31 cellular contexts compared by ENCODE assay signal in the genomic region with DNA sequence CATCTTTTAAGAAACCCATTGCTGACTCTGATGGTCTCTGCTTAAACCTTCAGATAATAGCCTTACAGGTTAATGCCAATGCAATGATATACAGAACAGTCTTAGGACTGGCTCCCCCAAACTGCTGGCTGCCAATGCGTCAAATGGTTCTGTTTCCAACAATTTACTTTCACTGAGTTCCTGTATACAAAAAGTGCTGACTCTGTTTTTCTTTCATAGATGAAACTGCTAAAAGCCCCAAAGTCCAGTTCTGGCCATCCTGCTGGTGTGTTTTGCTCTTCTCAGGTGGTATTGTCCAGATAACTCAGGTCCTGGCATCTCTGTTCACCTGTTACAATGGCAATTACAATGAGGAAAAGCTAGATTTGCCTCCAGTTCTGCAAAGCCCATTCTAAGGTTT.
"Had no signal": no experiment of that assay in that cellular context is flagged by ENCODE, and none has a peak within 500 bp of the region (broad histone marks: within the 10 kb centered on the region; RNA-seq: fewer than 3 reads in every experiment).

No MANE protein-coding gene starts in this region.

- H3K4me1 ChIP-seq: ascending aorta had no signal

- ATAC-seq: activated CD4-positive, alpha-beta T cell treated with anti-CD3 and anti-CD28 coated beads for 36 hours; activated CD4-positive, CD25-positive, alpha-beta regulatory T cell treated with anti-CD3 and anti-CD28 coated beads, Interleukin-2, amount 50 U/mL, for 24 hours; activated CD8-positive, alpha-beta memory T cell treated with anti-CD3 and anti-CD28 coated beads, Interleukin-2, amount 10 ng/mL, durations not matched to agents 7 days and 5 days; activated CD8-positive, alpha-beta T cell treated with anti-CD3 and anti-CD28 coated beads, Interleukin-2, amount 10 ng/mL, durations not matched to agents 7 days and 5 days; activated naive CD8-positive, alpha-beta T cell treated with anti-CD3 and anti-CD28 coated beads, Interleukin-2, amount 50 U/mL, for 24 hours; WTC11 had no signal

- FAIRE-seq: bronchial epithelial cell had no signal

- H3K36me3 ChIP-seq: ascending aorta, cardiac muscle cell, WERI-Rb-1 had no signal

- H3K27me3 ChIP-seq: ascending aorta had no signal

- DNase-seq: activated CD4-positive, alpha-beta memory T cell treated with anti-CD3 and anti-CD28 coated beads, Interleukin-2, amount 10 ng/mL, durations not matched to agents 7 days and 5 days; activated CD4-positive, alpha-beta T cell treated with anti-CD3 and anti-CD28 coated beads for 1 hour; activated CD4-positive, alpha-beta T cell treated with anti-CD3 and anti-CD28 coated beads for 36 hours; activated CD4-positive, alpha-beta T cell treated with anti-CD3 and anti-CD28 coated beads for 48 hours; activated CD4-positive, alpha-beta T cell treated with anti-CD3 and anti-CD28 coated beads, Interleukin-2, amount 10 ng/mL, durations not matched to agents 7 days and 5 days; activated CD4-positive, alpha-beta T cell treated with anti-CD3 and anti-CD28 coated beads, Interleukin-2, amount 50 U/mL, for 48 hours; activated CD4-positive, CD25-positive, alpha-beta regulatory T cell; activated CD8-positive, alpha-beta memory T cell treated with anti-CD3 and anti-CD28 coated beads for 24 hours; activated CD8-positive, alpha-beta memory T cell treated with anti-CD3 and anti-CD28 coated beads, Interleukin-2, amount 10 ng/mL, durations not matched to agents 7 days and 5 days; activated CD8-positive, alpha-beta memory T cell treated with anti-CD3 and anti-CD28 coated beads, Interleukin-2, amount 50 U/mL, for 48 hours; activated CD8-positive, alpha-beta T cell treated with anti-CD3 and anti-CD28 coated beads, Interleukin-2, amount 10 ng/mL, durations not matched to agents 7 days and 5 days; activated effector memory CD4-positive, alpha-beta T cell treated with Interleukin-2 at 50 U/mL for 16 hours; activated gamma-delta T cell; activated naive CD4-positive, alpha-beta T cell treated with anti-CD3 and anti-CD28 coated beads, Interleukin-2, amount 10 ng/mL, durations not matched to agents 7 days and 5 days; activated naive CD4-positive, alpha-beta T cell treated with Interleukin-2 at 50 U/mL for 16 hours; activated naive CD8-positive, alpha-beta T cell treated with anti-CD3 and anti-CD28 coated beads, Interleukin-2, amount 10 ng/mL, durations not matched to agents 7 days and 5 days; activated naive CD8-positive, alpha-beta T cell treated with anti-CD3 and anti-CD28 coated beads, Interleukin-2, amount 50 U/mL, for 24 hours; activated T-cell treated with anti-CD3 and anti-CD28 coated beads, Interleukin-2, amount 50 U/mL, for 24 hours; activated T-cell treated with anti-CD3 and anti-CD28 coated beads, Interleukin-2, amount 50 U/mL, for 48 hours; amygdala; anterior cingulate cortex; caudate nucleus; cerebellar nuclear complex; T-helper 2 cell; T-helper 9 cell; WERI-Rb-1 had no signal

- H3K27ac ChIP-seq: ascending aorta, cardiac muscle cell, WERI-Rb-1 had no signal

- H3K4me3 ChIP-seq: ascending aorta, cardiac muscle cell had no signal

- H3K9me3 ChIP-seq: ascending aorta had no signal
